12 cellular contexts compared by ENCODE assay signal in genomic region chr7:29866490-29866930, GRCh38.
A peak's percentile ranks its signal among the peaks of the same experiment; 100 is the strongest.
DNase-seq lines count a peak whose midpoint lies in the region; ATAC-seq, FAIRE-seq and TF ChIP-seq lines count a peak whose summit lies in the region.
"Had no signal": no experiment of that assay in that cellular context is flagged by ENCODE, and none has a peak within 500 bp of the region (broad histone marks: within the 10 kb centered on the region; RNA-seq: fewer than 3 reads in every experiment).

No MANE protein-coding gene starts in this region.

- no peaks in the 10 kb centered on the region for H3K9me3 ChIP-seq in endothelial cell of umbilical vein (replicated peaks; ENCODE audit: control insufficient read depth, insufficient read depth, low read length)
- H3K9me3 ChIP-seq in pancreas: no peaks in the 10 kb centered on the region
- no peaks in the 10 kb centered on the region for H3K9me3 ChIP-seq in suprapubic skin

- peak overlapping the region; percentile 64 for H2AFZ ChIP-seq in endothelial cell of umbilical vein (ENCODE audit: low read depth, low read length)

- POLR2A ChIA-PET in endothelial cell of umbilical vein (lab: Charles Lee): no interaction called here

- TF ChIP-seq POLR2A in endothelial cell of umbilical vein (IDR thresholded peaks at IDR 0.05; ENCODE audit: low read depth, low read length): no peak
- no peak for TF ChIP-seq POLR2A in suprapubic skin (IDR thresholded peaks at IDR 0.05)

- peak overlapping the region; percentile 47 for H3K4me2 ChIP-seq in endothelial cell of umbilical vein (ENCODE audit: insufficient read depth, low read length)

- CTCF ChIA-PET in endothelial cell of umbilical vein (lab: Charles Lee): interaction anchor here (1.0 to 3.2 kb wide), 4 partner anchors 10 to 231 kb away, joined by 3 to 15 read pairs (median 4); no protein-coding TSS in a partner anchor
- CTCF ChIA-PET in activated CD8-positive, alpha-beta memory T cell treated with anti-CD3 and anti-CD28 coated beads, Interleukin-2, amount 10 ng/mL, durations not matched to agents 7 days and 5 days (lab: Charles Lee): no interaction called here

- peak; percentile 22 to 59 (median 50) for ATAC-seq in pancreas
- ATAC-seq in activated CD8-positive, alpha-beta memory T cell treated with anti-CD3 and anti-CD28 coated beads, Interleukin-2, amount 10 ng/mL, durations not matched to agents 7 days and 5 days: no peak
- ATAC-seq: naive thymus-derived CD4-positive, alpha-beta T cell had no signal

- 82 to 83% methylated on average over 3 of the region's 3 CpGs for WGBS in pancreas, 2 donors
- 48% methylated on average over 3 of the region's 3 CpGs for WGBS in suprapubic skin

- H3K79me2 ChIP-seq in endothelial cell of umbilical vein (ENCODE audit: control insufficient read depth, insufficient read depth, low read length): no peaks in the 10 kb centered on the region

- H3K9me3 Mint-ChIP-seq in activated CD8-positive, alpha-beta memory T cell treated with anti-CD3 and anti-CD28 coated beads, Interleukin-2, amount 10 ng/mL, durations not matched to agents 7 days and 5 days (ENCODE audit: low read depth): no peaks in the 10 kb centered on the region
- H3K9me3 Mint-ChIP-seq: naive thymus-derived CD4-positive, alpha-beta T cell had no signal

- H3K4me1 ChIP-seq in endothelial cell of umbilical vein (ENCODE audit: control insufficient read depth, extremely low read depth, insufficient read depth, low read length): peaks cover 18% of the 10 kb centered on the region
- peaks cover 7 to 19% (median 8%) of the 10 kb centered on the region in 3 donors for H3K4me1 ChIP-seq in pancreas
- H3K4me1 ChIP-seq in suprapubic skin: peaks cover 8% of the 10 kb centered on the region

- no peak overlapping the region for H3K9ac ChIP-seq in endothelial cell of umbilical vein (replicated peaks; ENCODE audit: extremely low read depth, insufficient read depth, low read length)

- no TSS peak for BruUV-seq in endothelial cell of umbilical vein (replicated peaks; lab: Mats Ljungman, UMichigan)

- H3K36me3 ChIP-seq in endothelial cell of umbilical vein (ENCODE audit: control insufficient read depth in 2 of 2, extremely low read depth in 1 of 2, insufficient read depth in 2 of 2, low read length in 2 of 2) (no peaks in the 10 kb centered on the region), pancreas (no peaks in the 10 kb centered on the region), suprapubic skin (no peaks in the 10 kb centered on the region)
- H3K36me3 ChIP-seq: WERI-Rb-1 had no signal

- H3K4me3 ChIP-seq in endothelial cell of umbilical vein (replicated peaks in 1 of 3; ENCODE audit: insufficient read depth in 1 of 3, low read depth in 1 of 3, low read length in 3 of 3) (no peak overlapping the region), pancreas (no peak overlapping the region), suprapubic skin (no peak overlapping the region)

- H3K4me3 Mint-ChIP-seq in activated CD8-positive, alpha-beta memory T cell treated with anti-CD3 and anti-CD28 coated beads, Interleukin-2, amount 10 ng/mL, durations not matched to agents 7 days and 5 days: no peak overlapping the region
- H3K4me3 Mint-ChIP-seq: activated naive CD8-positive, alpha-beta T cell; naive thymus-derived CD4-positive, alpha-beta T cell had no signal

- H3K9me1 ChIP-seq in endothelial cell of umbilical vein (replicated peaks; ENCODE audit: control insufficient read depth, extremely low read depth, insufficient read depth, low read length): no peaks in the 10 kb centered on the region

- no peaks in the 10 kb centered on the region for H3K4me1 Mint-ChIP-seq in activated CD8-positive, alpha-beta memory T cell treated with anti-CD3 and anti-CD28 coated beads, Interleukin-2, amount 10 ng/mL, durations not matched to agents 7 days and 5 days

- FAIRE-seq in endothelial cell of umbilical vein (lab: Jason Lieb, UNC): no peak
- FAIRE-seq in pancreas (lab: Jason Lieb, UNC): no peak

- intact Hi-C loops in endothelial cell of umbilical vein (cut with micrococcal nuclease) (no loop called here), pancreas (cut with DNase I) (no loop called here)

- H3K27me3 Mint-ChIP-seq in activated CD8-positive, alpha-beta memory T cell treated with anti-CD3 and anti-CD28 coated beads, Interleukin-2, amount 10 ng/mL, durations not matched to agents 7 days and 5 days: peaks cover 22% of the 10 kb centered on the region

- no peaks in the 10 kb centered on the region for H3K36me3 Mint-ChIP-seq in activated CD8-positive, alpha-beta memory T cell treated with anti-CD3 and anti-CD28 coated beads, Interleukin-2, amount 10 ng/mL, durations not matched to agents 7 days and 5 days
- H3K36me3 Mint-ChIP-seq: activated naive CD8-positive, alpha-beta T cell; naive thymus-derived CD4-positive, alpha-beta T cell had no signal

- TF ChIP-seq EP300 in suprapubic skin (IDR thresholded peaks at IDR 0.05): no peak

- DNase-seq in COR-L47 (lab: John Stamatoyannopoulos, UW): peak; percentile 19
- peak; percentile 39 for DNase-seq in NCI-H69 (lab: John Stamatoyannopoulos, UW)
- DNase-seq in endothelial cell of umbilical vein (ENCODE audit: low read depth, low spot score): peak; percentile 69
- DNase-seq in pancreas: peak in 3 of 6 donors; percentile 20 to 56 (median 42)
- no peak for DNase-seq in NCI-H82 treated with DMSO at 0.1 percent for 48 hours (lab: John Stamatoyannopoulos, UW; ENCODE audit: unreplicated experiment)
- DNase-seq in activated CD8-positive, alpha-beta memory T cell treated with anti-CD3 and anti-CD28 coated beads, Interleukin-2, amount 10 ng/mL, durations not matched to agents 7 days and 5 days: no peak
- no peak for DNase-seq in suprapubic skin (ENCODE audit: low spot score in 2 of 2)
- no peak for DNase-seq in DMS153 treated with DMSO at 0.1 percent for 48 hours (lab: John Stamatoyannopoulos, UW; ENCODE audit: unreplicated experiment)
- DNase-seq: naive thymus-derived CD4-positive, alpha-beta T cell; NK-92 treated with Interleukin-12 subunit alpha and Interleukin-12 subunit beta, amount 100 ng/mL, for 24 hours; WERI-Rb-1 had no signal

- dilution Hi-C loops in endothelial cell of umbilical vein (cut with MboI; ENCODE audit: extremely low pct_ligation_motif_present, low sequenced_read_pairs): no loop called here

- H3K27me3 ChIP-seq in endothelial cell of umbilical vein (ENCODE audit: control insufficient read depth in 2 of 2, insufficient read depth in 2 of 2, low read length in 2 of 2) (peaks cover 2 to 3% of the 10 kb centered on the region in 2 experiments), pancreas (no peaks in the 10 kb centered on the region), suprapubic skin (no peaks in the 10 kb centered on the region)

- H4K20me1 ChIP-seq in endothelial cell of umbilical vein (replicated peaks; ENCODE audit: control insufficient read depth, extremely low read depth, insufficient read depth, low read length): no peaks in the 10 kb centered on the region

- H3K27ac Mint-ChIP-seq in activated CD8-positive, alpha-beta memory T cell treated with anti-CD3 and anti-CD28 coated beads, Interleukin-2, amount 10 ng/mL, durations not matched to agents 7 days and 5 days: no peak overlapping the region
- H3K27ac Mint-ChIP-seq: activated naive CD8-positive, alpha-beta T cell had no signal

- H3K27ac ChIP-seq in endothelial cell of umbilical vein (ENCODE audit: insufficient read depth, low read depth, low read length): no peak overlapping the region
- peak overlapping the region in 2 of 4 donors; percentile 75 for H3K27ac ChIP-seq in pancreas
- no peak overlapping the region for H3K27ac ChIP-seq in suprapubic skin
- H3K27ac ChIP-seq: WERI-Rb-1 had no signal

- TF ChIP-seq CTCF in endothelial cell of umbilical vein (IDR thresholded peaks at IDR 0.05; ENCODE audit: extremely low read depth in 1 of 2, insufficient read depth in 1 of 2, low read depth in 1 of 2, low read length in 2 of 2) (no peak), pancreas (IDR thresholded peaks at IDR 0.05) (no peak), suprapubic skin (IDR thresholded peaks at IDR 0.05) (no peak)

TF ChIP-seq in endothelial cell of umbilical vein, 7 proteins besides CTCF, POLR2A, EP300 and RAD21:
- TF ChIP-seq EZH2 (IDR thresholded peaks at IDR 0.05; ENCODE audit: borderline replicate concordance, low read depth, low read length, severe bottlenecking) (no peak), GATA2 (IDR thresholded peaks at IDR 0.05; ENCODE audit: insufficient read depth, insufficient read length, low read depth, low read length) (no peak), MYC (IDR thresholded peaks at IDR 0.05; ENCODE audit: low read depth, low read length) (no peak), FOS (IDR thresholded peaks at IDR 0.05; ENCODE audit: borderline replicate concordance, insufficient read depth, low read length) (no peak), POLR2AphosphoS5 (IDR thresholded peaks at IDR 0.05; ENCODE audit: insufficient read depth, low read depth, low read length) (no peak), MAX (IDR thresholded peaks at IDR 0.05; ENCODE audit: insufficient read depth, insufficient read length) (no peak), JUN (IDR thresholded peaks at IDR 0.05; ENCODE audit: borderline replicate concordance, insufficient read depth, insufficient read length, low read depth) (no peak)

Comparison
In these comparisons a context has a peak if more than half of its experiments do, and no peak if none do; other contexts are left out.
1. DNase-seq: peak in COR-L47 (single experiment), NCI-H69 (single experiment) and endothelial cell of umbilical vein (single experiment); none in NCI-H82 treated with DMSO at 0.1 percent for 48 hours (single experiment), activated CD8-positive, alpha-beta memory T cell treated with anti-CD3 and anti-CD28 coated beads, Interleukin-2, amount 10 ng/mL, durations not matched to agents 7 days and 5 days (single experiment), suprapubic skin (0 of 2) and DMS153 treated with DMSO at 0.1 percent for 48 hours (single experiment).